Comparison of ENCODE assay signal across 8 cellular contexts in genomic region chr15:42772901-42773300, GRCh38.
"Had no signal": no experiment of that assay in that cellular context is flagged by ENCODE, and none has a peak within 500 bp of the region (broad histone marks: within the 10 kb centered on the region; RNA-seq: fewer than 3 reads in every experiment).

No MANE protein-coding gene starts in this region.

- H3K27me3 Mint-ChIP-seq: IgD-negative memory B cell had no signal

- H2AFZ ChIP-seq: GM23248 had no signal

- H3K4me1 ChIP-seq: HAP-1 had no signal

- H3K4me3 Mint-ChIP-seq: HFFc6, IgD-negative memory B cell had no signal

- H3K4me3 ChIP-seq: GM23248, HAP-1 had no signal

- ATAC-seq: HCT116, HepG2 had no signal

- H3K36me3 ChIP-seq: HAP-1 had no signal

- H3K9me3 ChIP-seq: HAP-1 had no signal

- H3K27ac ChIP-seq: GM23248, HL-60 had no signal

- DNase-seq: GM23248, HFFc6, KBM-7 had no signal

- H3K27ac Mint-ChIP-seq: HFFc6, IgD-negative memory B cell had no signal
